ENCODE assay signal across 19 cellular contexts in genomic region chr2:79369127-79369526, GRCh38.
"Had no signal": no experiment of that assay in that cellular context is flagged by ENCODE, and none has a peak within 500 bp of the region (broad histone marks: within the 10 kb centered on the region; RNA-seq: fewer than 3 reads in every experiment).

No MANE protein-coding gene starts in this region.

- ATAC-seq: activated CD8-positive, alpha-beta T cell treated with anti-CD3 and anti-CD28 coated beads for 36 hours; activated T-cell treated with anti-CD3 and anti-CD28 coated beads, Interleukin-2, amount 50 U/mL, for 72 hours; esophagus mucosa; stimulated activated effector memory CD8-positive, alpha-beta T cell treated with anti-CD3 and anti-CD28 coated beads, Interleukin-12 subunit alpha, Interleukin-12 subunit beta, amount 100 ng/mL, for 72 hours; T-cell had no signal

- FAIRE-seq: endometrium, islet of Langerhans had no signal

- H3K27ac ChIP-seq: ovary, right atrium auricular region, transverse colon, WERI-Rb-1 had no signal

- H3K27me3 Mint-ChIP-seq: activated CD8-positive, alpha-beta T cell treated with anti-CD3 and anti-CD28 coated beads for 36 hours; activated naive CD8-positive, alpha-beta T cell treated with anti-CD3 and anti-CD28 coated beads for 36 hours; T-cell had no signal

- H3K27ac Mint-ChIP-seq: activated CD8-positive, alpha-beta T cell treated with anti-CD3 and anti-CD28 coated beads for 36 hours; activated naive CD8-positive, alpha-beta T cell treated with anti-CD3 and anti-CD28 coated beads for 36 hours; activated T-cell treated with anti-CD3 and anti-CD28 coated beads, Interleukin-2, amount 50 U/mL, for 72 hours; nephron; stimulated activated effector memory CD8-positive, alpha-beta T cell treated with anti-CD3 and anti-CD28 coated beads, Interleukin-12 subunit alpha, Interleukin-12 subunit beta, amount 100 ng/mL, for 72 hours; T-cell had no signal

- H3K4me3 ChIP-seq: ovary, right atrium auricular region, smooth muscle cell, transverse colon had no signal

- H3K9me3 Mint-ChIP-seq: activated naive CD8-positive, alpha-beta T cell treated with anti-CD3 and anti-CD28 coated beads for 36 hours; nephron had no signal

- H3K4me1 ChIP-seq: right atrium auricular region, transverse colon had no signal

- H3K27me3 ChIP-seq: ovary, right atrium auricular region, transverse colon had no signal

- H3K4me3 Mint-ChIP-seq: activated CD8-positive, alpha-beta T cell treated with anti-CD3 and anti-CD28 coated beads for 36 hours; activated naive CD8-positive, alpha-beta T cell treated with anti-CD3 and anti-CD28 coated beads for 36 hours; activated T-cell treated with anti-CD3 and anti-CD28 coated beads, Interleukin-2, amount 50 U/mL, for 72 hours; nephron; stimulated activated effector memory CD8-positive, alpha-beta T cell treated with anti-CD3 and anti-CD28 coated beads, Interleukin-12 subunit alpha, Interleukin-12 subunit beta, amount 100 ng/mL, for 72 hours; T-cell had no signal

- H3K4me2 ChIP-seq: smooth muscle cell had no signal

- DNase-seq: activated CD4-positive, alpha-beta T cell treated with anti-CD3 and anti-CD28 coated beads for 4 hours; activated CD8-positive, alpha-beta memory T cell treated with anti-CD3 and anti-CD28 coated beads, Interleukin-2, amount 50 U/mL, for 4 hours; activated CD8-positive, alpha-beta T cell treated with anti-CD3 and anti-CD28 coated beads for 36 hours; activated gamma-delta T cell treated with Interleukin-2 at 50 U/mL for 16 hours; activated naive CD8-positive, alpha-beta T cell treated with anti-CD3 and anti-CD28 coated beads for 36 hours; activated T-cell treated with anti-CD3 and anti-CD28 coated beads, Interleukin-2, amount 50 U/mL, for 72 hours; glutamatergic neuron; mammary epithelial cell; ovary; T-cell; transverse colon; WERI-Rb-1 had no signal

- H3K9me3 ChIP-seq: ovary, right atrium auricular region, transverse colon had no signal

- H3K36me3 ChIP-seq: ovary, right atrium auricular region, transverse colon, WERI-Rb-1 had no signal

- H3K4me1 Mint-ChIP-seq: activated naive CD8-positive, alpha-beta T cell treated with anti-CD3 and anti-CD28 coated beads for 36 hours; nephron; stimulated activated effector memory CD8-positive, alpha-beta T cell treated with anti-CD3 and anti-CD28 coated beads, Interleukin-12 subunit alpha, Interleukin-12 subunit beta, amount 100 ng/mL, for 72 hours; T-cell had no signal

- H3K36me3 Mint-ChIP-seq: activated naive CD8-positive, alpha-beta T cell treated with anti-CD3 and anti-CD28 coated beads for 36 hours; stimulated activated effector memory CD8-positive, alpha-beta T cell treated with anti-CD3 and anti-CD28 coated beads, Interleukin-12 subunit alpha, Interleukin-12 subunit beta, amount 100 ng/mL, for 72 hours; T-cell had no signal
